ENCODE assay signal across 7 cellular contexts in genomic region chr3:16512435-16513140, GRCh38. TPM values are rescaled to one million over a fixed set of nuclear protein-coding genes. Genes with fewer than 3 reads are reported as not detected.
A peak's percentile ranks its signal among the peaks of the same experiment; 100 is the strongest.
DNase-seq lines count a peak whose midpoint lies in the region; ATAC-seq, FAIRE-seq and TF ChIP-seq lines count a peak whose summit lies in the region.

No MANE protein-coding gene starts in this region.

- no peaks in the 10 kb centered on the region for H3K9me3 ChIP-seq in astrocyte (ENCODE audit: insufficient read depth, low read depth, low read length)

- peak overlapping the region; percentile 71 for H2AFZ ChIP-seq in astrocyte (ENCODE audit: low read depth, low read length)

- no peak for TF ChIP-seq CTCF in astrocyte (IDR thresholded peaks at IDR 0.05; ENCODE audit: insufficient read depth, low read depth, low read length)

- no peaks in the 10 kb centered on the region for H3K27me3 ChIP-seq in astrocyte (ENCODE audit: insufficient read depth, low read length)

- H3K4me1 ChIP-seq in astrocyte (ENCODE audit: insufficient read depth, low read length) = peaks cover 33% of the 10 kb centered on the region

- FAIRE-seq in astrocyte (lab: Jason Lieb, UNC) = no peak

- peak; percentile 4 for ATAC-seq in GM18873 (IDR thresholded peaks at IDR 0.05; ENCODE audit: low FRiP score, unreplicated experiment)
- peak; percentile 10 for ATAC-seq in HG03045 (IDR thresholded peaks at IDR 0.05; ENCODE audit: unreplicated experiment)

- peak overlapping the region; percentile 98 for H3K4me2 ChIP-seq in astrocyte (ENCODE audit: low read length)

- no peaks in the 10 kb centered on the region for H3K27me3 Mint-ChIP-seq in astrocyte (ENCODE audit: low read depth, unreplicated experiment)

- peak overlapping the region; percentile 90 for H3K9ac ChIP-seq in astrocyte (ENCODE audit: low read length)

- H3K36me3 ChIP-seq in astrocyte (ENCODE audit: insufficient read depth, low read length) = no peaks in the 10 kb centered on the region

- peaks cover 26% of the 10 kb centered on the region for H3K4me1 Mint-ChIP-seq in astrocyte (ENCODE audit: low read depth, unreplicated experiment)

- peak overlapping the region; percentile 83 for H3K4me3 ChIP-seq in astrocyte (ENCODE audit: insufficient read depth, low read depth, low read length)

- H4K20me1 ChIP-seq in astrocyte (ENCODE audit: insufficient read depth, low read length) = peaks cover 38% of the 10 kb centered on the region

- H3K79me2 ChIP-seq in astrocyte (ENCODE audit: insufficient read depth, low read length) = peaks cover 62% of the 10 kb centered on the region

- no peaks in the 10 kb centered on the region for H3K9me3 Mint-ChIP-seq in astrocyte (ENCODE audit: unreplicated experiment)

- H3K36me3 Mint-ChIP-seq in astrocyte (ENCODE audit: low read depth, unreplicated experiment) = no peaks in the 10 kb centered on the region

- H3K27ac Mint-ChIP-seq in astrocyte (ENCODE audit: unreplicated experiment) = peak overlapping the region; percentile 48

- H3K4me3 Mint-ChIP-seq in astrocyte (ENCODE audit: unreplicated experiment) = peak overlapping the region; percentile 92

- DNase-seq in T-helper 1 cell = peak; percentile 11 to 70 (median 29)
- no peak for DNase-seq in astrocyte (ENCODE audit: low read depth)
- DNase-seq in iPS-NIHi7 (ENCODE audit: extremely low spot score) = peak; percentile 31
- DNase-seq in stimulated activated CD4-positive, alpha-beta T cell treated with anti-CD3 and anti-CD28 coated beads, Interleukin-15, amount 100 ng/mL, for 1 hour (ENCODE audit: low read depth in 1 of 2, low spot score in 1 of 2) = peak; percentile 21 to 41
- no peak for DNase-seq in caudate nucleus (lab: John Stamatoyannopoulos, UW)

- H3K27ac ChIP-seq in astrocyte (ENCODE audit: low read depth, low read length) (peak overlapping the region; percentile 73), caudate nucleus (ENCODE audit: low read depth, low read length) (no peak overlapping the region)

RNA-seq across cellular contexts. Expression of gene RFTN1, which starts 0.9 kb away (rescaled TPM):
- total RNA-seq in astrocyte = 49.5 and 56.8 TPM in 2 replicates

Comparison
In these comparisons a context has a peak if more than half of its experiments do, and no peak if none do; other contexts are left out.
1. DNase-seq: peak in T-helper 1 cell (5 of 5), iPS-NIHi7 (single experiment) and stimulated activated CD4-positive, alpha-beta T cell treated with anti-CD3 and anti-CD28 coated beads, Interleukin-15, amount 100 ng/mL, for 1 hour (2 of 2); none in astrocyte (single experiment) and caudate nucleus (0 of 61).